In genomic region chr9:130276121-130276520, GRCh38 we compare ENCODE assay signal across 20 cellular contexts. TPM values are rescaled to one million over a fixed set of nuclear protein-coding genes. Genes with fewer than 3 reads are reported as not detected.
DNase-seq lines count a peak whose midpoint lies in the region; ATAC-seq, FAIRE-seq and TF ChIP-seq lines count a peak whose summit lies in the region.
"Had no signal": no experiment of that assay in that cellular context is flagged by ENCODE, and none has a peak within 500 bp of the region (broad histone marks: within the 10 kb centered on the region; RNA-seq: fewer than 3 reads in every experiment).

No MANE protein-coding gene starts in this region.

- peaks cover 11% of the 10 kb centered on the region for H3K27me3 ChIP-seq in astrocyte (ENCODE audit: insufficient read depth, low read length)
- H3K27me3 ChIP-seq: MG63, Peyer's patch, stomach had no signal

- H3K4me3 ChIP-seq in astrocyte (ENCODE audit: insufficient read depth, low read depth, low read length), result no peak overlapping the region
- H3K4me3 ChIP-seq: MG63, Peyer's patch, smooth muscle cell, stomach had no signal

- no peaks in the 10 kb centered on the region for H3K36me3 Mint-ChIP-seq in astrocyte (ENCODE audit: low read depth, unreplicated experiment)
- H3K36me3 Mint-ChIP-seq in T-helper 2 cell treated with Interferon-gamma antibody and Interleukin-4, amounts not matched to agents 5 μg/mL and 100 μg/mL, for 36 hours (ENCODE audit: low read depth), result no peaks in the 10 kb centered on the region
- peaks cover 2% of the 10 kb centered on the region; the same call in 1 of the 2 replicates for H3K36me3 Mint-ChIP-seq in WTC11
- H3K36me3 Mint-ChIP-seq: activated naive CD8-positive, alpha-beta T cell treated with anti-CD3 and anti-CD28 coated beads for 36 hours; immature natural killer cell had no signal

- H3K9ac ChIP-seq in astrocyte (ENCODE audit: low read length), result no peak overlapping the region

- peak; percentile 43 for DNase-seq in HCEC 1CT
- peak; percentile 83 for DNase-seq in astrocyte (ENCODE audit: low read depth)
- DNase-seq in left kidney (ENCODE audit: low read depth, low spot score), result peak; percentile 62
- DNase-seq in urothelium cell line (ENCODE audit: low spot score), result peak; percentile 93
- DNase-seq in T-helper 2 cell treated with Interferon-gamma antibody and Interleukin-4, amounts not matched to agents 5 μg/mL and 100 μg/mL, for 36 hours (ENCODE audit: low spot score), result no peak
- DNase-seq in WTC11 (ENCODE audit: low spot score), result no peak
- DNase-seq in NCI-H510A (lab: John Stamatoyannopoulos, UW), result no peak
- DNase-seq: activated CD4-positive, alpha-beta T cell treated with anti-CD3 and anti-CD28 coated beads for 4 hours; activated naive CD8-positive, alpha-beta T cell treated with anti-CD3 and anti-CD28 coated beads for 36 hours; activated T-cell treated with anti-CD3 and anti-CD28 coated beads, Interleukin-2, amount 50 U/mL, for 1 hour; cerebellar nuclear complex; immature natural killer cell; MG63; NCI-H2081; NCI-H526 treated with DMSO at 0.1 percent for 48 hours; Peyer's patch; stomach; T-helper 17 cell had no signal

- POLR2A ChIA-PET in WTC11 (lab: Charles Lee), result no interaction called here

- no peaks in the 10 kb centered on the region for H3K79me2 ChIP-seq in astrocyte (ENCODE audit: insufficient read depth, low read length)

- H3K36me3 ChIP-seq in astrocyte (ENCODE audit: insufficient read depth, low read length), result no peaks in the 10 kb centered on the region
- H3K36me3 ChIP-seq: MG63, Peyer's patch, stomach had no signal

- H3K4me2 ChIP-seq in astrocyte (ENCODE audit: low read length), result no peak overlapping the region
- H3K4me2 ChIP-seq: smooth muscle cell had no signal

- H3K27ac ChIP-seq in astrocyte (ENCODE audit: low read depth, low read length), result no peak overlapping the region

- FAIRE-seq in astrocyte (lab: Jason Lieb, UNC), result no peak
- FAIRE-seq in urothelium cell line (lab: Jason Lieb, UNC), result no peak

- H3K4me1 Mint-ChIP-seq in astrocyte (ENCODE audit: low read depth, unreplicated experiment) (peaks cover 5% of the 10 kb centered on the region), WTC11 (peaks cover 14% of the 10 kb centered on the region)
- no peaks in the 10 kb centered on the region for H3K4me1 Mint-ChIP-seq in T-helper 2 cell treated with Interferon-gamma antibody and Interleukin-4, amounts not matched to agents 5 μg/mL and 100 μg/mL, for 36 hours (ENCODE audit: low read depth)
- H3K4me1 Mint-ChIP-seq: activated naive CD8-positive, alpha-beta T cell treated with anti-CD3 and anti-CD28 coated beads for 36 hours; immature natural killer cell; T-helper 17 cell had no signal

- TF ChIP-seq CTCF in astrocyte (IDR thresholded peaks at IDR 0.05; ENCODE audit: insufficient read depth, low read depth, low read length), result no peak
- TF ChIP-seq CTCF in WTC11 (IDR thresholded peaks at IDR 0.05), result no peak

- no peaks in the 10 kb centered on the region for H3K9me3 ChIP-seq in astrocyte (ENCODE audit: insufficient read depth, low read depth, low read length)
- H3K9me3 ChIP-seq: MG63, Peyer's patch, stomach had no signal

- H3K27me3 Mint-ChIP-seq in astrocyte (ENCODE audit: low read depth, unreplicated experiment) (peaks cover 9% of the 10 kb centered on the region), WTC11 (ENCODE audit: low read depth) (no peaks in the 10 kb centered on the region)
- peaks cover 10% of the 10 kb centered on the region for H3K27me3 Mint-ChIP-seq in T-helper 2 cell treated with Interferon-gamma antibody and Interleukin-4, amounts not matched to agents 5 μg/mL and 100 μg/mL, for 36 hours (ENCODE audit: low read depth)

- H3K9me3 Mint-ChIP-seq in astrocyte (ENCODE audit: unreplicated experiment), result peaks cover 3% of the 10 kb centered on the region
- no peaks in the 10 kb centered on the region for H3K9me3 Mint-ChIP-seq in T-helper 2 cell treated with Interferon-gamma antibody and Interleukin-4, amounts not matched to agents 5 μg/mL and 100 μg/mL, for 36 hours
- H3K9me3 Mint-ChIP-seq in WTC11, result 0 out of 2 replicates have a peak, but pooled peaks cover 4% of the 10 kb centered on the region
- H3K9me3 Mint-ChIP-seq: activated naive CD8-positive, alpha-beta T cell treated with anti-CD3 and anti-CD28 coated beads for 36 hours; immature natural killer cell had no signal

- no peak overlapping the region for H2AFZ ChIP-seq in astrocyte (ENCODE audit: low read depth, low read length)

- no peak overlapping the region for H3K4me3 Mint-ChIP-seq in astrocyte (ENCODE audit: unreplicated experiment)
- H3K4me3 Mint-ChIP-seq in T-helper 2 cell treated with Interferon-gamma antibody and Interleukin-4, amounts not matched to agents 5 μg/mL and 100 μg/mL, for 36 hours, result no peak overlapping the region
- no peak overlapping the region for H3K4me3 Mint-ChIP-seq in WTC11
- H3K4me3 Mint-ChIP-seq: activated naive CD8-positive, alpha-beta T cell treated with anti-CD3 and anti-CD28 coated beads for 36 hours; immature natural killer cell; T-helper 17 cell had no signal

- H3K27ac Mint-ChIP-seq in astrocyte (ENCODE audit: unreplicated experiment) (no peak overlapping the region), WTC11 (no peak overlapping the region)
- H3K27ac Mint-ChIP-seq in T-helper 2 cell treated with Interferon-gamma antibody and Interleukin-4, amounts not matched to agents 5 μg/mL and 100 μg/mL, for 36 hours, result no peak overlapping the region
- H3K27ac Mint-ChIP-seq: activated naive CD8-positive, alpha-beta T cell treated with anti-CD3 and anti-CD28 coated beads for 36 hours; immature natural killer cell; T-helper 17 cell had no signal

- H4K20me1 ChIP-seq in astrocyte (ENCODE audit: insufficient read depth, low read length), result no peaks in the 10 kb centered on the region

- no peak for ATAC-seq in WTC11
- ATAC-seq: T-helper 17 cell had no signal

- CTCF ChIA-PET in WTC11 (lab: Charles Lee), result no interaction called here

- peaks cover 4% of the 10 kb centered on the region for H3K4me1 ChIP-seq in astrocyte (ENCODE audit: insufficient read depth, low read length)
- H3K4me1 ChIP-seq: Peyer's patch, stomach had no signal

TF ChIP-seq in WTC11, 78 proteins besides CTCF, POLR2A, EP300 and RAD21 (continues in another document):
- TF ChIP-seq FOXJ3 (CRISPR knock-in tag; IDR thresholded peaks at IDR 0.05; ENCODE audit: borderline replicate concordance) (no peak), OVOL2 (CRISPR knock-in tag; IDR thresholded peaks at IDR 0.05; ENCODE audit: borderline replicate concordance) (no peak), ATF2 (CRISPR knock-in tag; IDR thresholded peaks at IDR 0.05; ENCODE audit: borderline replicate concordance, low read depth) (no peak), ARID4B (CRISPR knock-in tag; IDR thresholded peaks at IDR 0.05; ENCODE audit: borderline replicate concordance) (no peak)

RNA-seq across cellular contexts. Expression of gene HMCN2, which starts 10.6 kb away (rescaled TPM):
- total RNA-seq in astrocyte, result 1.6 and 3.2 TPM in 2 replicates
- 5.6 to 12.4 TPM (median 10.8 TPM) in 3 replicates for total RNA-seq in WTC11 (2021)
- total RNA-seq: activated naive CD8-positive, alpha-beta T cell treated with anti-CD3 and anti-CD28 coated beads for 36 hours; mononuclear cell had no signal

Comparison
In these comparisons a context has a peak if more than half of its experiments do, and no peak if none do; other contexts are left out.
1. DNase-seq: peak in HCEC 1CT (single experiment), astrocyte (single experiment), left kidney (single experiment) and urothelium cell line (single experiment); none in T-helper 2 cell treated with Interferon-gamma antibody and Interleukin-4, amounts not matched to agents 5 μg/mL and 100 μg/mL, for 36 hours (single experiment), WTC11 (single experiment) and NCI-H510A (single experiment).